Comparison of ENCODE assay signal across 23 cellular contexts in genomic region chrX:39988496-39988895, GRCh38.
"Had no signal": no experiment of that assay in that cellular context is flagged by ENCODE, and none has a peak within 500 bp of the region (broad histone marks: within the 10 kb centered on the region; RNA-seq: fewer than 3 reads in every experiment).

No MANE protein-coding gene starts in this region.

- H3K4me3 ChIP-seq: MG63, SJSA1, SK-N-MC had no signal

- ATAC-seq: HepG2, Panc1, PC-3 had no signal

- DNase-seq: IMR-90; Karpas-422; KG1; MG63; NCI-H1092; NCI-H1105 treated with DMSO at 0.1 percent for 48 hours; NCI-H1417 treated with DMSO at 0.1 percent for 48 hours; NCI-H146; NCI-H1694 treated with DMSO at 0.1 percent for 48 hours; NCI-H1930; NCI-H2081; NCI-H2107; NCI-H2227 treated with DMSO at 0.1 percent for 48 hours; NCI-H524; NCI-H526 treated with DMSO at 0.1 percent for 48 hours; NCI-H748 treated with DMSO at 0.1 percent for 48 hours; NK-92 treated with Interleukin-12 subunit alpha and Interleukin-12 subunit beta, amount 100 ng/mL, for 24 hours; PC-3; SIG-M5 had no signal
